Comparison of ENCODE assay signal across 25 cellular contexts in the genomic region with DNA sequence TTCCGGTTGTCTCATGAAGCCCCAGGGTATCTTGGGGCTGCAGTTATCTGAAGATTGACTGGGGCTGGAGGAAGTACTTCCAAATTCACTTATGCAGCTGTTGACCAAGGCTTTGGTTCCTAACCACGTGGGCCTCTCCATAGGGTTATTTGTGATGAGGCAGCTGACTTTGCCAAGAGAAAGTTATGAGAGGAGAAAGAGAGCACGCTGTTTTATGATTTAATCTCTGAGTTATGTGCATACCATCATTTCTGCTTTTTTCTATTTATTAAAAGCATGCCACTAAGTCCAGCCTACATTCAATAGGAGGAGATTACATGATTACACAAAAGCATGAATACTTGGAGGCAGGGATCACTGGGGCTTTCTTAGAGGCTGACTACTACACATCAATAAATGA.
DNase-seq lines count a peak whose midpoint lies in the region; ATAC-seq and TF ChIP-seq lines count a peak whose summit lies in the region.
"Had no signal": no experiment of that assay in that cellular context is flagged by ENCODE, and none has a peak within 500 bp of the region (broad histone marks: within the 10 kb centered on the region; RNA-seq: fewer than 3 reads in every experiment).

No MANE protein-coding gene starts in this region.

- no peak overlapping the region for H3K4me2 ChIP-seq in Karpas-422 (ENCODE audit: low read depth, low read length, poor library complexity, severe bottlenecking)

- ATAC-seq in sciatic nerve: no peak
- no peak for ATAC-seq in right lobe of liver
- ATAC-seq in activated CD8-positive, alpha-beta T cell treated with anti-CD3 and anti-CD28 coated beads, Interleukin-2, amount 10 ng/mL, durations not matched to agents 7 days and 5 days: no peak
- ATAC-seq: gastroesophageal sphincter; left cardiac atrium; natural killer cell; pancreas; stimulated activated memory B cell treated with anti-CD40 and anti-IgM and Interleukin-4, amounts not matched to agents 10 μg/mL and 1 μg/mL and 100 μg/mL, for 72 hours had no signal

- H3K27me3 Mint-ChIP-seq in activated CD8-positive, alpha-beta T cell treated with anti-CD3 and anti-CD28 coated beads, Interleukin-2, amount 10 ng/mL, durations not matched to agents 7 days and 5 days (ENCODE audit: low read depth): peaks cover 2% of the 10 kb centered on the region
- H3K27me3 Mint-ChIP-seq: stimulated activated memory B cell treated with anti-CD40 and anti-IgM and Interleukin-4, amounts not matched to agents 10 μg/mL and 1 μg/mL and 100 μg/mL, for 72 hours had no signal

- no peaks in the 10 kb centered on the region for H4K20me1 ChIP-seq in Karpas-422 (ENCODE audit: insufficient read depth, low read depth, low read length)

- no peak overlapping the region for H3K4me3 Mint-ChIP-seq in activated CD8-positive, alpha-beta T cell treated with anti-CD3 and anti-CD28 coated beads, Interleukin-2, amount 10 ng/mL, durations not matched to agents 7 days and 5 days
- H3K4me3 Mint-ChIP-seq: CD4-positive, alpha-beta T cell; natural killer cell; stimulated activated memory B cell treated with anti-CD40 and anti-IgM and Interleukin-4, amounts not matched to agents 10 μg/mL and 1 μg/mL and 100 μg/mL, for 72 hours had no signal

- no peaks in the 10 kb centered on the region for H3K9me3 ChIP-seq in Karpas-422 (ENCODE audit: low read length)
- no peaks in the 10 kb centered on the region for H3K9me3 ChIP-seq in right lobe of liver
- H3K9me3 ChIP-seq: ascending aorta, gastroesophageal sphincter, pancreas had no signal

- no peaks in the 10 kb centered on the region for H3K9me3 Mint-ChIP-seq in activated CD8-positive, alpha-beta T cell treated with anti-CD3 and anti-CD28 coated beads, Interleukin-2, amount 10 ng/mL, durations not matched to agents 7 days and 5 days (ENCODE audit: insufficient read depth)
- H3K9me3 Mint-ChIP-seq: CD4-positive, alpha-beta T cell; stimulated activated memory B cell treated with anti-CD40 and anti-IgM and Interleukin-4, amounts not matched to agents 10 μg/mL and 1 μg/mL and 100 μg/mL, for 72 hours had no signal

- TF ChIP-seq POLR2A in right lobe of liver (IDR thresholded peaks at IDR 0.05): no peak

- no peaks in the 10 kb centered on the region for H3K27me3 ChIP-seq in Karpas-422 (ENCODE audit: low read length)
- no peaks in the 10 kb centered on the region for H3K27me3 ChIP-seq in right lobe of liver
- H3K27me3 ChIP-seq: ascending aorta, gastroesophageal sphincter, pancreas had no signal

- no peaks in the 10 kb centered on the region for H3K9me2 ChIP-seq in Karpas-422 (replicated peaks; ENCODE audit: insufficient read depth, low read length)

- no peaks in the 10 kb centered on the region for H3K79me2 ChIP-seq in Karpas-422 (ENCODE audit: low read length)

- no peak overlapping the region for H3K4me3 ChIP-seq in Karpas-422 (ENCODE audit: low read length)
- no peak overlapping the region for H3K4me3 ChIP-seq in cardiac fibroblast (replicated peaks in 1 of 2; ENCODE audit: low read depth in 2 of 2, low read length in 2 of 2)
- H3K4me3 ChIP-seq in right lobe of liver: no peak overlapping the region
- H3K4me3 ChIP-seq: ascending aorta, gastroesophageal sphincter, pancreas had no signal

- peak; percentile 3 for DNase-seq in AG08396 (ENCODE audit: low spot score)
- peak; percentile 27 for DNase-seq in Karpas-422
- DNase-seq in cardiac fibroblast (ENCODE audit: low read depth in 2 of 2): peak; percentile 27 to 69
- DNase-seq in foreskin melanocyte: peak; percentile 72
- no peak for DNase-seq in head of caudate nucleus
- DNase-seq in sciatic nerve (ENCODE audit: low spot score): no peak
- no peak for DNase-seq in right lobe of liver
- no peak for DNase-seq in activated CD8-positive, alpha-beta T cell treated with anti-CD3 and anti-CD28 coated beads, Interleukin-2, amount 10 ng/mL, durations not matched to agents 7 days and 5 days
- DNase-seq: ACHN; activated CD4-positive, CD25-positive, alpha-beta regulatory T cell treated with anti-CD3 and anti-CD28 coated beads, Interleukin-2, amount 50 U/mL, for 72 hours; activated naive CD4-positive, alpha-beta T cell treated with anti-CD3 and anti-CD28 coated beads, Interleukin-2, amount 50 U/mL, for 16 hours; activated T-cell treated with anti-CD3 and anti-CD28 coated beads, Interleukin-2, amount 50 U/mL, for 48 hours; CD4-positive, alpha-beta T cell; Kasumi-1; left cardiac atrium; mesenchymal stem cell; natural killer cell; NCI-H1105 treated with DMSO at 0.1 percent for 48 hours; NCI-H510A; pancreas; stimulated activated CD4-positive, alpha-beta T cell treated with anti-CD3 and anti-CD28 coated beads, Interleukin-1b, Interleukin-23, amount 100 ng/mL, for 48 hours; T1000 had no signal

- intact Hi-C loops in head of caudate nucleus (cut with DNase I) (no loop called here), sciatic nerve (cut with DNase I) (no loop called here), right lobe of liver (cut with DNase I) (no loop called here)

- TF ChIP-seq CTCF in cardiac fibroblast (IDR thresholded peaks at IDR 0.05; ENCODE audit: low read depth, low read length): no peak
- TF ChIP-seq CTCF in right lobe of liver (IDR thresholded peaks at IDR 0.05): no peak

- H3K4me1 ChIP-seq in Karpas-422 (ENCODE audit: low read length): no peaks in the 10 kb centered on the region
- no peaks in the 10 kb centered on the region for H3K4me1 ChIP-seq in right lobe of liver
- H3K4me1 ChIP-seq: ascending aorta, gastroesophageal sphincter, pancreas had no signal

- H3K27ac ChIP-seq in Karpas-422 (ENCODE audit: low read length) (no peak overlapping the region), right lobe of liver (no peak overlapping the region)
- H3K27ac ChIP-seq: ascending aorta, gastroesophageal sphincter, pancreas had no signal

- no peak overlapping the region for H3K9ac ChIP-seq in Karpas-422 (ENCODE audit: low read length)

- H3K36me3 ChIP-seq in Karpas-422 (ENCODE audit: insufficient read depth, low read length) (no peaks in the 10 kb centered on the region), right lobe of liver (no peaks in the 10 kb centered on the region)
- H3K36me3 ChIP-seq: ascending aorta, gastroesophageal sphincter, pancreas had no signal

- no peak overlapping the region for H3K27ac Mint-ChIP-seq in activated CD8-positive, alpha-beta T cell treated with anti-CD3 and anti-CD28 coated beads, Interleukin-2, amount 10 ng/mL, durations not matched to agents 7 days and 5 days
- H3K27ac Mint-ChIP-seq: CD4-positive, alpha-beta T cell; natural killer cell; stimulated activated memory B cell treated with anti-CD40 and anti-IgM and Interleukin-4, amounts not matched to agents 10 μg/mL and 1 μg/mL and 100 μg/mL, for 72 hours had no signal

- CTCF ChIA-PET in activated CD8-positive, alpha-beta T cell treated with anti-CD3 and anti-CD28 coated beads, Interleukin-2, amount 10 ng/mL, durations not matched to agents 7 days and 5 days (lab: Charles Lee): no interaction called here

- H3K36me3 Mint-ChIP-seq in activated CD8-positive, alpha-beta T cell treated with anti-CD3 and anti-CD28 coated beads, Interleukin-2, amount 10 ng/mL, durations not matched to agents 7 days and 5 days (ENCODE audit: low read depth): no peaks in the 10 kb centered on the region
- H3K36me3 Mint-ChIP-seq: natural killer cell; stimulated activated memory B cell treated with anti-CD40 and anti-IgM and Interleukin-4, amounts not matched to agents 10 μg/mL and 1 μg/mL and 100 μg/mL, for 72 hours had no signal

- no peaks in the 10 kb centered on the region for H3K4me1 Mint-ChIP-seq in activated CD8-positive, alpha-beta T cell treated with anti-CD3 and anti-CD28 coated beads, Interleukin-2, amount 10 ng/mL, durations not matched to agents 7 days and 5 days (ENCODE audit: low read depth)
- H3K4me1 Mint-ChIP-seq: natural killer cell; stimulated activated memory B cell treated with anti-CD40 and anti-IgM and Interleukin-4, amounts not matched to agents 10 μg/mL and 1 μg/mL and 100 μg/mL, for 72 hours had no signal

- POLR2A ChIA-PET in activated CD8-positive, alpha-beta T cell treated with anti-CD3 and anti-CD28 coated beads, Interleukin-2, amount 10 ng/mL, durations not matched to agents 7 days and 5 days (lab: Charles Lee): no interaction called here

- H2AFZ ChIP-seq in Karpas-422 (ENCODE audit: low read length): no peak overlapping the region

- WGBS in right lobe of liver (ENCODE audit: insufficient coverage, low coverage, low lambda C conversion rate, missing lambda C conversion rate): 41% methylated on average over 3 of the region's 3 CpGs

Comparison
In these comparisons a context has a peak if more than half of its experiments do, and no peak if none do; other contexts are left out.
1. DNase-seq: peak in AG08396 (single experiment), Karpas-422 (single experiment), cardiac fibroblast (2 of 2) and foreskin melanocyte (single experiment); none in head of caudate nucleus (0 of 42), sciatic nerve (single experiment), right lobe of liver (0 of 3) and activated CD8-positive, alpha-beta T cell treated with anti-CD3 and anti-CD28 coated beads, Interleukin-2, amount 10 ng/mL, durations not matched to agents 7 days and 5 days (single experiment).